ENCODE assay signal across 8 cellular contexts in genomic region chr6:148530394-148530923, GRCh38.
DNase-seq lines count a peak whose midpoint lies in the region; ATAC-seq, FAIRE-seq and TF ChIP-seq lines count a peak whose summit lies in the region.

No MANE protein-coding gene starts in this region.

- H3K4me3 ChIP-seq in AG04450 (ENCODE audit: low read depth, low read length): peak overlapping the region; percentile 39
- no peak overlapping the region for H3K4me3 ChIP-seq in bronchial epithelial cell (ENCODE audit: low read depth, low read length)

- TF ChIP-seq CTCF in AG04450 (IDR thresholded peaks at IDR 0.05; ENCODE audit: low read depth, low read length) (no peak), bronchial epithelial cell (IDR thresholded peaks at IDR 0.05; ENCODE audit: insufficient read depth, low read length, severe bottlenecking) (no peak)

- H3K27me3 ChIP-seq in AG04450 (ENCODE audit: control insufficient read depth, insufficient read depth, low read length) (no peaks in the 10 kb centered on the region), bronchial epithelial cell (ENCODE audit: control insufficient read depth, insufficient read depth, low read length) (no peaks in the 10 kb centered on the region)

- DNase-seq in AG04450 (ENCODE audit: low read depth, low spot score): peak; percentile 93
- DNase-seq in bronchial epithelial cell (ENCODE audit: low read depth): peak; percentile 48
- peak; percentile 72 to 83 for DNase-seq in lung microvascular endothelial cell (ENCODE audit: low read depth in 2 of 2)
- no peak for DNase-seq in KG1 (lab: John Stamatoyannopoulos, UW)
- no peak for DNase-seq in NCI-H2227 (lab: John Stamatoyannopoulos, UW; ENCODE audit: unreplicated experiment)
- DNase-seq in SHP77 treated with DMSO at 0.1 percent for 48 hours (lab: John Stamatoyannopoulos, UW): no peak

- H3K36me3 ChIP-seq in bronchial epithelial cell (ENCODE audit: control insufficient read depth, insufficient read depth, low read length): no peaks in the 10 kb centered on the region

- CTCF ChIA-PET in AG04450 (lab: Charles Lee): interaction anchor here (3.8 kb wide), 1 partner anchor 353 kb away, joined by 21 read pairs; no protein-coding TSS in a partner anchor

- FAIRE-seq in bronchial epithelial cell (lab: Jason Lieb, UNC): no peak

- H3K27ac ChIP-seq in AG04450 (ENCODE audit: low read depth, low read length): peak overlapping the region; percentile 97

- peak; percentile 88 for ATAC-seq in GM19397 (IDR thresholded peaks at IDR 0.05; ENCODE audit: unreplicated experiment)
- peak; percentile 80 for ATAC-seq in HG03565 (IDR thresholded peaks at IDR 0.05; ENCODE audit: unreplicated experiment)

- no peaks in the 10 kb centered on the region for H3K9me3 ChIP-seq in AG04450 (ENCODE audit: control insufficient read depth, insufficient read depth, low read length)

- POLR2A ChIA-PET in AG04450 (lab: Yijun Ruan, JAX): interaction anchor here (0.6 to 2.4 kb wide), 10 partner anchors 8 to 263 kb away, joined by 3 to 27 read pairs (median 4); partner anchors contain the start of gene SASH1

Comparison
In these comparisons a context has a peak if more than half of its experiments do, and no peak if none do; other contexts are left out.
1. DNase-seq: peak in AG04450 (single experiment), bronchial epithelial cell (single experiment) and lung microvascular endothelial cell (2 of 2); none in KG1 (single experiment), NCI-H2227 (single experiment) and SHP77 treated with DMSO at 0.1 percent for 48 hours (single experiment).